In genomic region chr11:27241316-27242122, GRCh38 we compare ENCODE assay signal across 1 cellular context.
TF ChIP-seq lines count a peak whose summit lies in the region.

No MANE protein-coding gene starts in this region.

TF ChIP-seq in WTC11, 78 proteins besides CTCF, POLR2A, EP300 and RAD21 (continued from another document):
- TF ChIP-seq ZNF416 (CRISPR knock-in tag; IDR thresholded peaks at IDR 0.05), result no peak
- no peak for TF ChIP-seq ERG (CRISPR knock-in tag; IDR thresholded peaks at IDR 0.05)
- no peak for TF ChIP-seq MXD4 (CRISPR knock-in tag; IDR thresholded peaks at IDR 0.05; ENCODE audit: borderline replicate concordance)
- TF ChIP-seq ZBTB43 (CRISPR knock-in tag; IDR thresholded peaks at IDR 0.05), result no peak
- no peak for TF ChIP-seq SOX15 (CRISPR knock-in tag; IDR thresholded peaks at IDR 0.05)
- TF ChIP-seq PRDM15 (CRISPR knock-in tag; IDR thresholded peaks at IDR 0.05), result no peak
